In the genomic region with DNA sequence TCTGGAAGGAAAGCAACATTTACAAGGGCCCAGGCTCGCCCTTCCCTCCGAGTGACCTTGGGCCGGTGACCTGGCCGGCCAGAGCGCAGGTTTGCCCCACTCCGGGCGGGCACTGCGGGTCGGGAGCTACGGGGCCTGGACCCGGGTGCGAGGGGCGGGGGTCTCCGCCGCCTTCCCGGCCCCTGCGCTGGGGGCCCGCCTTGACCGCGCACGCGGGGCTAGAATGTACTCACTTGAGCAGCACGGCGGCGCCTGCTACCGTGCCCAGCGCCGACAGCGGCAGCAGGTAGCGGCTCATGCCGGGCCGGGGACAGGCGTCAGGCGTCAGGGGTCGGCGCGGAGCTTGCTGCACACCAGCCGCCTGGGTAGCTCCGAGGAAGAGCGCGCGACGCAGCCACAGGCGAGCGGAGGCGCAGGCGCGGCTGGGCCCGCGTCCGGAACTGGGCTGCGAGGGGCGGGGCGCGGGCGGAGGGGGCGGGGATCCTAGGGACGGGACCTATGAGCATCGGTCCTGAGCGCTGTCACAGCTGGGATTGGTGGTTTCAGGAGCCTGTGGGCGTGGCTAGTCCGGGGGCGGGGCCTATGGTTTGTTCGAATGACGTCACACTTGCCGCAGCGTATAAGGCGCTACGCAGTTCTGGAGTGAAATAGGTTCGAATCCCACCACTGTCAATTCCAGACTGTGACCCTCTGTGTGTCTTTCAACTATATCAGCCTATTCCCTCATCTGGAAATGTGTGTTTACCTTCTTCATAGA, we compare ENCODE assay signal across 8 cellular contexts.
DNase-seq lines count a peak whose midpoint lies in the region; TF ChIP-seq lines count a peak whose summit lies in the region.

A gene with protein sequence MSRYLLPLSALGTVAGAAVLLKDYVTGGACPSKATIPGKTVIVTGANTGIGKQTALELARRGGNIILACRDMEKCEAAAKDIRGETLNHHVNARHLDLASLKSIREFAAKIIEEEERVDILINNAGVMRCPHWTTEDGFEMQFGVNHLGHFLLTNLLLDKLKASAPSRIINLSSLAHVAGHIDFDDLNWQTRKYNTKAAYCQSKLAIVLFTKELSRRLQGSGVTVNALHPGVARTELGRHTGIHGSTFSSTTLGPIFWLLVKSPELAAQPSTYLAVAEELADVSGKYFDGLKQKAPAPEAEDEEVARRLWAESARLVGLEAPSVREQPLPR (minus strand): TSS at position 414 of the 757 bp plus-strand sequence. CDS start 116 bp downstream, at position 298.

- H3K4me3 ChIP-seq in HFF-Myc (replicated peaks; ENCODE audit: low read depth, low read length) (peak within 1 kb of the TSS; percentile 64), SK-N-MC (peak within 1 kb of the TSS; percentile 90)

- no peaks in the 10 kb centered on the region for H3K9me3 ChIP-seq in SK-N-MC (ENCODE audit: low read depth, low read length)

- DNase-seq in GDM1 (lab: John Stamatoyannopoulos, UW) (peak; percentile 95), HFF-Myc (ENCODE audit: extremely low read depth, low read depth) (peak; percentile 90), NCI-H1092 (lab: John Stamatoyannopoulos, UW) (peak; percentile 89), SK-N-MC (ENCODE audit: low read depth, low spot score) (peak; percentile 87), germinal center (ENCODE audit: low spot score) (peak; percentile 96), non-pigmented ciliary epithelial cell (ENCODE audit: low read depth) (peak; percentile 71), substantia nigra (lab: John Stamatoyannopoulos, UW) (peak; percentile 8 to 95 (median 79))
- DNase-seq in activated naive CD4-positive, alpha-beta T cell treated with Interleukin-2 at 50 U/mL for 16 hours = peak; percentile 98

- H3K9ac ChIP-seq in SK-N-MC (ENCODE audit: insufficient read length) = peak within 1 kb of the TSS; percentile 94

- TF ChIP-seq CTCF in HFF-Myc (IDR thresholded peaks at IDR 0.05; ENCODE audit: low read depth, low read length, missing control alignments) = no peak

- H3K27ac ChIP-seq in SK-N-MC (no peak within 1 kb of the TSS), substantia nigra (ENCODE audit: low read depth, low read length, poor library complexity, severe bottlenecking) (peak within 1 kb of the TSS; percentile 42)

- H3K36me3 ChIP-seq in SK-N-MC (ENCODE audit: insufficient read depth, low read length) = peaks cover 11% of the 10 kb centered on the region
